Comparison of ENCODE assay signal across 9 cellular contexts in genomic region chr17:76547183-76547641, GRCh38. TPM values are rescaled to one million over a fixed set of nuclear protein-coding genes. Genes with fewer than 3 reads are reported as not detected.
DNase-seq lines count a peak whose midpoint lies in the region; ATAC-seq and TF ChIP-seq lines count a peak whose summit lies in the region.
"Had no signal": no experiment of that assay in that cellular context is flagged by ENCODE, and none has a peak within 500 bp of the region (broad histone marks: within the 10 kb centered on the region; RNA-seq: fewer than 3 reads in every experiment).

No MANE protein-coding gene starts in this region.

- H3K9me3 ChIP-seq in SJCRH30 (replicated peaks) (no peaks in the 10 kb centered on the region), heart right ventricle (no peaks in the 10 kb centered on the region)

- 32 to 39% methylated on average over 3 of the region's 3 CpGs for WGBS in heart right ventricle, 2 donors

- H3K4me3 ChIP-seq in HL-60 (replicated peaks; ENCODE audit: insufficient read depth, low read length) (no peak overlapping the region), SJCRH30 (no peak overlapping the region), heart right ventricle (no peak overlapping the region), retinal pigment epithelial cell (ENCODE audit: low read length) (no peak overlapping the region)

- H3K27ac ChIP-seq in HL-60 (replicated peaks) (no peak overlapping the region), SJCRH30 (no peak overlapping the region), heart right ventricle (peak overlapping the region; percentile 30 to 79 (median 52))

- peak; percentile 17 for TF ChIP-seq CTCF in HL-60 (IDR thresholded peaks at IDR 0.05; ENCODE audit: insufficient read depth, low read length)
- TF ChIP-seq CTCF in heart right ventricle (IDR thresholded peaks at IDR 0.05): peak; percentile 66 to 81 (median 76)
- TF ChIP-seq CTCF in retinal pigment epithelial cell (conservative IDR thresholded peaks at IDR 0.05; ENCODE audit: low read depth, low read length): peak; percentile 73

- in situ Hi-C loops in Caki2 (cut with HindIII; ENCODE audit: low pct_unique_long_range_greater_than_20kb, low sequenced_read_pairs): no loop called here

- H3K36me3 ChIP-seq in SJCRH30 (no peaks in the 10 kb centered on the region), heart right ventricle (no peaks in the 10 kb centered on the region)

- DNase-seq in Caki2 (ENCODE audit: low read depth) (peak; percentile 57), HL-60 (ENCODE audit: low read depth in 1 of 2, low spot score in 1 of 2) (peak in 1 of 2 experiments; percentile 46), SJCRH30 (peak; percentile 89 to 95), amniotic epithelial cell (ENCODE audit: low read depth) (peak; percentile 66), heart right ventricle (peak in 1 of 2 donors; percentile 81), retinal pigment epithelial cell (ENCODE audit: low read depth) (no peak), 8988T (no peak)

- peak; percentile 37 to 74 (median 65) for ATAC-seq in heart right ventricle
- ATAC-seq in GM19023 (IDR thresholded peaks at IDR 0.05; ENCODE audit: unreplicated experiment): no peak

- H3K27me3 ChIP-seq in HL-60 (ENCODE audit: insufficient read depth, poor library complexity, severe bottlenecking): peaks cover 8% of the 10 kb centered on the region
- no peaks in the 10 kb centered on the region for H3K27me3 ChIP-seq in SJCRH30
- peaks cover 0 to 21% (median 0%) of the 10 kb centered on the region in 7 donors for H3K27me3 ChIP-seq in heart right ventricle

- intact Hi-C loops in heart right ventricle (cut with DNase I): loop anchor here in 7 of 10 donors (1.0 to 10.0 kb wide), 3 partner anchors 24 to 178 kb away; partner anchors contain the start of genes JMJD6 (in 1 of the 7) and METTL23 (in 1 of the 7)

- H3K4me1 ChIP-seq in SJCRH30 (peaks cover 35% of the 10 kb centered on the region), heart right ventricle (peaks cover 38 to 71% (median 52%) of the 10 kb centered on the region in 9 donors)

RNA-seq across cellular contexts. Expression of gene PRCD, which starts 7.4 kb away (rescaled TPM):
- total RNA-seq in Caki2 (2014; rRNA removed; shearing (Covaris generic); ENCODE audit: low replicate concordance): not detected in 2 replicates
- 2.1 and 3.4 TPM in 2 replicates for total RNA-seq in SJCRH30 (2014; rRNA removed; shearing (Covaris generic))
- 1 to 10 TPM; 1.5 to 5.4 (median 2.4) TPM for total RNA-seq in heart right ventricle
- polyA plus RNA-seq in heart right ventricle: 10 to 100 TPM in 1 of 2 donors, 1 to 10 TPM in 1; 3.7 to 17.3 TPM
- total RNA-seq: T-helper 2 cell treated with Interferon-gamma antibody and Interleukin-4, amounts not matched to agents 100 ng/mL and 5 ng/mL, for 36 hours had no signal

RNA-seq across cellular contexts. Expression of gene CYGB, which starts 9.7 kb away (rescaled TPM):
- total RNA-seq in Caki2 (2014; rRNA removed; shearing (Covaris generic); ENCODE audit: low replicate concordance): 0.52 and 1.6 TPM in 2 replicates
- total RNA-seq in SJCRH30 (2014; rRNA removed; shearing (Covaris generic)): not detected in 2 replicates
- 10 to 100 TPM in 9 of 10 donors, 1 to 10 TPM in 1; 9.3 to 50.5 (median 17.9) TPM for total RNA-seq in heart right ventricle
- polyA plus RNA-seq in heart right ventricle: 10 to 100 TPM; 36.0 to 57.7 TPM

RNA-seq across cellular contexts. Expression of gene ST6GALNAC2, which starts 38.4 kb away (rescaled TPM):
- total RNA-seq in Caki2 (2014; rRNA removed; shearing (Covaris generic); ENCODE audit: low replicate concordance): 2.8 and 5.3 TPM in 2 replicates
- total RNA-seq in SJCRH30 (2014; rRNA removed; shearing (Covaris generic)): 0.20 TPM in 1 of 2 replicates, not detected in the other
- 1 to 10 TPM; 3.7 to 8.4 (median 6.1) TPM for total RNA-seq in heart right ventricle
- polyA plus RNA-seq in heart right ventricle: 1 to 10 TPM; 1.5 to 4.5 TPM
- total RNA-seq: T-helper 2 cell treated with Interferon-gamma antibody and Interleukin-4, amounts not matched to agents 100 ng/mL and 5 ng/mL, for 36 hours had no signal

RNA-seq across cellular contexts. Expression of gene RHBDF2, which starts 46.0 kb away (rescaled TPM):
- total RNA-seq in Caki2 (2014; rRNA removed; shearing (Covaris generic); ENCODE audit: low replicate concordance): 17.5 and 33.6 TPM in 2 replicates
- 2.4 and 2.5 TPM in 2 replicates for total RNA-seq in SJCRH30 (2014; rRNA removed; shearing (Covaris generic))
- 10 to 100 TPM in 4 of 10 donors, 1 to 10 TPM in 6; 6.5 to 33.1 (median 7.7) TPM for total RNA-seq in heart right ventricle
- polyA plus RNA-seq in heart right ventricle: 10 to 100 TPM; 13.5 to 27.0 TPM

Comparison
In these comparisons a context has a peak if more than half of its experiments do, and no peak if none do; other contexts are left out.
1. DNase-seq: peak in Caki2 (single experiment), SJCRH30 (2 of 2) and amniotic epithelial cell (single experiment); none in retinal pigment epithelial cell (single experiment) and 8988T (single experiment).
2. H3K27ac ChIP-seq: peak in heart right ventricle (10 of 10); none in HL-60 (single experiment) and SJCRH30 (single experiment).
3. CTCF ChIP-seq: peak in every context shown above with its lines; median percentile 76 in heart right ventricle; 73 in retinal pigment epithelial cell; 17 in HL-60.